16 cellular contexts compared by ENCODE assay signal in the genomic region with DNA sequence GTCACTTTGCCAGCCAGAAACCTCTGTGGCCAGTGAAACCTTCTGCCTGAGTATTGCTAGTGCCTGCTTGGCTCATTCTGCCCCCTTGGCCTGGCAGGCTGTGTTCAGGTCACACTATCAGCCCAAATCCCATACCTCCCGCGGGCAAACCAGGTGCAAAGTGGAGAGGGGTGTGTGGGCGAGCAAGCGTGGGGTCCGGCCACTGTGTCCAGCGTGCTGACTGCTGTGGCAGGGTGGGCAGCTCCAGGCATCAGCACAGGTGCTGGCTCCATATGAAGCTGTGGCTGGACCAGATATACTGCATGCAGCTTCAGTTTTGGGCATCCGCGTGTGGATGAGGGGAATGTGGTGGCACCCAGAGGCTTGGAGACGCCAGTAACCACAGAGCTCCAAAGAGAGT.
"Had no signal": no experiment of that assay in that cellular context is flagged by ENCODE, and none has a peak within 500 bp of the region (broad histone marks: within the 10 kb centered on the region; RNA-seq: fewer than 3 reads in every experiment).

No MANE protein-coding gene starts in this region.

- H3K27ac ChIP-seq: esophagus squamous epithelium, lower lobe of right lung, pancreas, prostate gland, right lobe of liver, spleen had no signal

- H3K4me1 ChIP-seq: esophagus squamous epithelium, lower lobe of right lung, pancreas, prostate gland, right lobe of liver, spleen had no signal

- H3K36me3 ChIP-seq: esophagus squamous epithelium, lower lobe of right lung, pancreas, prostate gland, right lobe of liver, spleen had no signal

- H3K9me3 ChIP-seq: esophagus squamous epithelium, lower lobe of right lung, pancreas, prostate gland, right lobe of liver had no signal

- DNase-seq: effector memory CD8-positive, alpha-beta T cell; esophagus squamous epithelium; foreskin fibroblast; lower lobe of right lung; natural killer cell; nucleus accumbens; right lobe of liver; spleen; stimulated activated CD4-positive, alpha-beta T cell treated with anti-CD3 and anti-CD28 coated beads, Interleukin-15, amount 100 ng/mL, for 24 hours; stimulated activated CD4-positive, alpha-beta T cell treated with anti-CD3 and anti-CD28 coated beads, Interleukin-1b, Interleukin-23, amount 100 ng/mL, for 48 hours; stimulated activated CD4-positive, alpha-beta T cell treated with anti-CD3 and anti-CD28 coated beads, Interleukin-4, amount 100 ng/mL, for 24 hours; stimulated activated naive B cell treated with anti-CD40 and anti-IgM and Interleukin-4, amounts not matched to agents 10 μg/mL and 1 μg/mL and 100 μg/mL, for 72 hours; trophoblast cell had no signal

- H3K27me3 ChIP-seq: esophagus squamous epithelium, pancreas, right lobe of liver, spleen had no signal

- ATAC-seq: effector memory CD8-positive, alpha-beta T cell; left lobe of liver; lower lobe of right lung; natural killer cell; pancreas; stimulated activated naive B cell treated with anti-CD40 and anti-IgM and Interleukin-4, amounts not matched to agents 10 μg/mL and 1 μg/mL and 100 μg/mL, for 72 hours had no signal

- H3K4me3 ChIP-seq: esophagus squamous epithelium, lower lobe of right lung, pancreas, prostate gland, right lobe of liver, spleen had no signal
